In genomic region chr4:53599632-53600031, GRCh38 we compare ENCODE assay signal across 17 cellular contexts. TPM values are rescaled to one million over a fixed set of nuclear protein-coding genes. Genes with fewer than 3 reads are reported as not detected.
DNase-seq lines count a peak whose midpoint lies in the region; ATAC-seq and TF ChIP-seq lines count a peak whose summit lies in the region.
"Had no signal": no experiment of that assay in that cellular context is flagged by ENCODE, and none has a peak within 500 bp of the region (broad histone marks: within the 10 kb centered on the region; RNA-seq: fewer than 3 reads in every experiment).

No MANE protein-coding gene starts in this region.

- peaks cover 26% of the 10 kb centered on the region for H3K4me1 Mint-ChIP-seq in chondrocyte (ENCODE audit: low read depth)
- H3K4me1 Mint-ChIP-seq: B cell had no signal

- H3K9me2 ChIP-seq in PC-3 (replicated peaks; ENCODE audit: low read length) = no peaks in the 10 kb centered on the region

- peak overlapping the region; percentile 47 for H3K27ac Mint-ChIP-seq in chondrocyte (ENCODE audit: unreplicated experiment)
- H3K27ac Mint-ChIP-seq: activated naive CD8-positive, alpha-beta T cell; B cell had no signal

- no peak overlapping the region for H3K4me3 ChIP-seq in PC-3 (ENCODE audit: low read length)

- H3K36me3 ChIP-seq in PC-3 (ENCODE audit: low read depth, low read length) = no peaks in the 10 kb centered on the region

- CTCF ChIA-PET in PC-3 (lab: Charles Lee) = no interaction called here

- H3K27me3 ChIP-seq in PC-3 (ENCODE audit: low read length) = no peaks in the 10 kb centered on the region

- TF ChIP-seq CTCF in chondrocyte (IDR thresholded peaks at IDR 0.05) (no peak), PC-3 (conservative IDR thresholded peaks at IDR 0.05; ENCODE audit: low read depth, low read length) (no peak)

- no peak overlapping the region for H2AFZ ChIP-seq in PC-3 (ENCODE audit: low read length)

- intact Hi-C loops in PC-3 (cut with micrococcal nuclease) = no loop called here

- H3K9me3 ChIP-seq in PC-3 (ENCODE audit: low read length) = no peaks in the 10 kb centered on the region

- peaks cover 4% of the 10 kb centered on the region for H3K9me3 Mint-ChIP-seq in chondrocyte (ENCODE audit: low read depth)

- H3K9ac ChIP-seq in PC-3 (ENCODE audit: low read length) = no peak overlapping the region

- no peaks in the 10 kb centered on the region for H3F3A ChIP-seq in PC-3 (ENCODE audit: low read length, unreplicated experiment)

- no TSS peak for BruUV-seq in PC-3 (replicated peaks; lab: Mats Ljungman, UMichigan)

- H4K20me1 ChIP-seq in PC-3 (ENCODE audit: low read length) = no peaks in the 10 kb centered on the region

- POLR2A ChIA-PET in PC-3 (lab: Charles Lee; ENCODE audit: unreplicated experiment) = no interaction called here

- no peak overlapping the region for H3K27ac ChIP-seq in PC-3 (ENCODE audit: low read length)

- no peak overlapping the region for H3K4me3 Mint-ChIP-seq in chondrocyte (ENCODE audit: unreplicated experiment)
- H3K4me3 Mint-ChIP-seq: activated naive CD8-positive, alpha-beta T cell; B cell had no signal

- DNase-seq in chondrocyte (ENCODE audit: low spot score) (no peak), PC-3 (no peak), Ammon's horn (ENCODE audit: low spot score) (no peak), amygdala (lab: John Stamatoyannopoulos, UW) (no peak)
- no peak for DNase-seq in activated CD4-positive, alpha-beta T cell treated with anti-CD3 and anti-CD28 coated beads, Interleukin-2, amount 50 U/mL, for 1 hour
- DNase-seq: effector CD4-positive, alpha-beta T cell; NCI-H2029; NCI-H510A; OCI-M1; right cardiac atrium; stimulated activated CD4-positive, alpha-beta T cell treated with anti-CD3 and anti-CD28 coated beads, Interleukin-2, amount 100 ng/mL, for 24 hours had no signal

- H3K4me2 ChIP-seq in PC-3 (ENCODE audit: low read length) = no peak overlapping the region

- H3K79me2 ChIP-seq in PC-3 (ENCODE audit: low read length) = no peaks in the 10 kb centered on the region

- no peaks in the 10 kb centered on the region for H3K27me3 Mint-ChIP-seq in chondrocyte (ENCODE audit: low read depth)

- peaks cover 4% of the 10 kb centered on the region; the same call in 1 of the 2 replicates for H3K4me1 ChIP-seq in PC-3 (ENCODE audit: insufficient read depth, low read length)

- ATAC-seq in GM18868 (IDR thresholded peaks at IDR 0.05; ENCODE audit: unreplicated experiment) = peak; percentile 70
- peak; percentile 70 for ATAC-seq in GM21723 (IDR thresholded peaks at IDR 0.05; ENCODE audit: unreplicated experiment)
- peak; percentile 35 for ATAC-seq in HG03175 (IDR thresholded peaks at IDR 0.05; ENCODE audit: unreplicated experiment)
- no peak for ATAC-seq in PC-3
- ATAC-seq: right cardiac atrium had no signal

- H3K36me3 Mint-ChIP-seq in chondrocyte (ENCODE audit: low read depth) = no peaks in the 10 kb centered on the region
- H3K36me3 Mint-ChIP-seq: activated naive CD8-positive, alpha-beta T cell had no signal

RNA-seq across cellular contexts. Expression of gene LNX1, which starts 8.3 kb away (rescaled TPM):
- total RNA-seq in chondrocyte (1.1 to 2.3 TPM (median 1.8 TPM) in 3 replicates), PC-3 (2014; rRNA removed) (2.8 and 3.0 TPM in 2 replicates)
- total RNA-seq: B cell, mononuclear cell had no signal
